In the genomic region with DNA sequence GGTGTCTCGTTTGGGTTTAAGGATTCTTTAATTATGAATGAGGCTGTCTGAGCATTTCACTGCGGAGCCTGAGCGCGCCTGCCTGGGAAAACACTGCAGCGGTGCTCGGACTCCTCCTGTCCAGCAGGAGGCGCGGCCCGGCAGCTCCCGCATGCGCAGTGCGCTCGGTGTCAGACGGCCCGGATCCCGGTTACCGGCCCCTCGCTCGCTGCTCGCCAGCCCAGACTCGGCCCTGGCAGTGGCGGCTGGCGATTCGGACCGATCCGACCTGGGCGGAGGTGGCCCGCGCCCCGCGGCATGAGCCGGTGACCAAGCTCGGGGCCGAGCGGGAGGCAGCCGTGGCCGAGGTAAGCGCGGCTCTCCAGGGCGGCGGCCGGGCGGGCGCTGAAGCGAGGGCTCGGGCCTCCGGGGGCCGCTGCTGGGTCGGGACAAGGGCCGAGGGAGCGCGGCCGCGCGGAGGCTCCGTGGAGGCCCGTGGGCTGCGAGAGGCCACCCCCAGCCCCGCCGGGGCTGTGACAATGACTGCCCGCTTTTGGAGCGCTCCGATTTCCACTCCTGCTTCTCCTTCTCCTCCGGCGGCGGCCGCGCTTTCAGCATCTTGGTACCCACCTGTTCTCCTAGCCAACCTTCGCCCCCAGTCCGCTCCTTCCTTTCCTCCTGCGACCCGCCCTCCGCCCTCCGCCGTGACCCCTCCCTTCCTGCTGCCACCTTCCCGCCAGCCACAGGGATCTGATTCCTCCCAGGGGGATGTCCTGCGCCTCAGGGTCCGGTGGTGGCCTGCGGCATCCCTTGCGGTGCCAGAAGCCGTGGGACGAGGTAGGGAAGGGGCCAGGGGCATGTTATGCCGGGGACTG, we compare ENCODE assay signal across 8 cellular contexts. TPM values are rescaled to one million over a fixed set of nuclear protein-coding genes. Genes with fewer than 3 reads are reported as not detected.
DNase-seq lines count a peak whose midpoint lies in the region; FAIRE-seq and TF ChIP-seq lines count a peak whose summit lies in the region.

Gene EXT2, plus strand, starts transcription at position 173 of the 854 bp plus-strand sequence. CDS start 12,035 bp downstream, outside the sequence.

- TF ChIP-seq POLR2A in H54 (IDR thresholded peaks at IDR 0.05; ENCODE audit: low read depth, low read length) (peak; percentile 88), Raji (IDR thresholded peaks at IDR 0.05; ENCODE audit: insufficient read depth, low read depth, low read length) (peak; percentile 64)

- peak within 1 kb of the TSS; percentile 63 for H3K9ac ChIP-seq in neural progenitor cell
- peak within 1 kb of the TSS; percentile 86 for H3K9ac ChIP-seq in stomach smooth muscle (ENCODE audit: low read length in 2 of 2)

- H2AFZ ChIP-seq in neural progenitor cell (replicated peaks): peak within 1 kb of the TSS; percentile 92

- H3K4me3 Mint-ChIP-seq in neural progenitor cell: peak within 1 kb of the TSS; percentile 92

- peaks cover 5% of the 10 kb centered on the region for H3F3A ChIP-seq in neural progenitor cell (ENCODE audit: low read depth)

- peaks cover 10% of the 10 kb centered on the region for H3K36me3 Mint-ChIP-seq in neural progenitor cell

- H3K36me3 ChIP-seq in neural progenitor cell: no peaks in the 10 kb centered on the region
- H3K36me3 ChIP-seq in stomach smooth muscle (ENCODE audit: control insufficient read depth in 2 of 2, insufficient read depth in 2 of 2, low read length in 2 of 2): peaks cover 0 to 2% of the 10 kb centered on the region in 2 donors

- H3K27ac Mint-ChIP-seq in neural progenitor cell: peak within 1 kb of the TSS; percentile 51

- H3K27ac ChIP-seq in neural progenitor cell (no peak within 1 kb of the TSS), stomach smooth muscle (ENCODE audit: low read length) (peak within 1 kb of the TSS; percentile 24)

- peak; percentile 90 for TF ChIP-seq CTCF in fibroblast of villous mesenchyme (IDR thresholded peaks at IDR 0.05; ENCODE audit: insufficient read depth, low read depth, low read length)
- TF ChIP-seq CTCF in neural progenitor cell (IDR thresholded peaks at IDR 0.05): peak; percentile 78

- H3K9me3 ChIP-seq in neural progenitor cell (ENCODE audit: low read depth) (no peaks in the 10 kb centered on the region), stomach smooth muscle (ENCODE audit: control insufficient read depth in 2 of 2, low read length in 2 of 2) (no peaks in the 10 kb centered on the region)

- peak within 1 kb of the TSS; percentile 83 for H3K4me2 ChIP-seq in neural progenitor cell

- in situ Hi-C loops in G401 (cut with HindIII; ENCODE audit: low sequenced_read_pairs): no loop called here

- peaks cover 12% of the 10 kb centered on the region for H3K4me1 Mint-ChIP-seq in neural progenitor cell

- H3K4me3 ChIP-seq in fibroblast of villous mesenchyme (ENCODE audit: low read depth, low read length) (peak within 1 kb of the TSS; percentile 83), neural progenitor cell (peak within 1 kb of the TSS; percentile 94), stomach smooth muscle (ENCODE audit: low read length in 2 of 2) (peak within 1 kb of the TSS; percentile 67 to 86)

- no peaks in the 10 kb centered on the region for H3K9me3 Mint-ChIP-seq in neural progenitor cell

- peaks cover 40% of the 10 kb centered on the region for H3K79me2 ChIP-seq in neural progenitor cell (ENCODE audit: low read depth)

- FAIRE-seq in H54 (lab: Jason Lieb, UNC): peak; percentile 50

- H3K27me3 ChIP-seq in neural progenitor cell (no peaks in the 10 kb centered on the region), stomach smooth muscle (ENCODE audit: control insufficient read depth in 1 of 2, insufficient read depth in 2 of 2, low read length in 2 of 2) (no peaks in the 10 kb centered on the region)

- peaks cover 31% of the 10 kb centered on the region for H4K20me1 ChIP-seq in neural progenitor cell (ENCODE audit: low read depth)

- DNase-seq in G401 (ENCODE audit: low spot score): peak; percentile 86
- peak; percentile 96 for DNase-seq in H54 (ENCODE audit: insufficient read length, low spot score)
- DNase-seq in LoVo (ENCODE audit: low spot score): peak; percentile 90
- peak; percentile 95 for DNase-seq in activated effector memory CD4-positive, alpha-beta T cell treated with anti-CD3 and anti-CD28 coated beads, Interleukin-2, amount 50 U/mL, for 16 hours
- peak; percentile 82 for DNase-seq in fibroblast of villous mesenchyme (ENCODE audit: low read depth)
- peak; percentile 93 for DNase-seq in neural progenitor cell (ENCODE audit: low spot score)

- peaks cover 5% of the 10 kb centered on the region for H3K4me1 ChIP-seq in neural progenitor cell
- peaks cover 9% of the 10 kb centered on the region for H3K4me1 ChIP-seq in stomach smooth muscle (ENCODE audit: control insufficient read depth, insufficient read depth, low read length)

- H3K27me3 Mint-ChIP-seq in neural progenitor cell (ENCODE audit: insufficient read depth, low read depth): peaks cover 4% of the 10 kb centered on the region

RNA-seq across cellular contexts. Expression of gene EXT2, which starts in this region (rescaled TPM):
- total RNA-seq in G401 (2014; rRNA removed; shearing (Covaris generic)): 66.8 and 74.9 TPM in 2 replicates
- total RNA-seq in fibroblast of villous mesenchyme: 150 and 161 TPM in 2 replicates
- total RNA-seq in neural progenitor cell (ENCODE audit: low replicate concordance): 70.4 and 89.4 TPM in 2 replicates
